Comparison of ENCODE assay signal across 10 cellular contexts in the genomic region with DNA sequence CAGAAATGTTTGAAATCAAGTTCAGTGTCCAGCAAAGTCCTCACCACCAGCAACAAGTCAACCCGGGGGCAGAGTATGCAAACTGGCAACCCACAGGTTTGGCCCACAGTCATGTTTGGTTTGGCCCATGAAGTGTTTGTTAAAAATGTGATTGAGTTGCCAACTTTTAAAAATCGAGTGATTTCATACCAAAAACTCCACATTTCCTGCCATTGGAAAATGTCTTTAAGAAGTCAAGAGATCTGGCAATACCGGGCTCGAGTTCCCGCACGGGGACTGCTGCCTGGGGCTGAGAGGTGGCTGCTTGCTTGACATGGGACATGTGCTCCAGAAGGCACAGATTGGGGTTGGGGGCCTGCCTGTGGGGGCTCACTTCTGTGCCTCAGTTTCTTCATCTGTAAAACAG. TPM values are rescaled to one million over a fixed set of nuclear protein-coding genes. Genes with fewer than 3 reads are reported as not detected.
DNase-seq lines count a peak whose midpoint lies in the region; TF ChIP-seq lines count a peak whose summit lies in the region.
"Had no signal": no experiment of that assay in that cellular context is flagged by ENCODE, and none has a peak within 500 bp of the region (broad histone marks: within the 10 kb centered on the region; RNA-seq: fewer than 3 reads in every experiment).

No MANE protein-coding gene starts in this region.

- peaks cover under 1 to 95% (median 84%) of the 10 kb centered on the region in 3 donors for H3K4me1 Mint-ChIP-seq in CD8-positive, alpha-beta memory T cell
- H3K4me1 Mint-ChIP-seq in osteocyte (ENCODE audit: unreplicated experiment) = peaks cover 64% of the 10 kb centered on the region
- peaks cover 55% of the 10 kb centered on the region for H3K4me1 Mint-ChIP-seq in activated naive CD4-positive, alpha-beta T cell treated with anti-CD3 and anti-CD28 coated beads, Interleukin-2, amount 10 ng/mL, durations not matched to agents 7 days and 5 days

- no peak for DNase-seq in CD8-positive, alpha-beta memory T cell
- DNase-seq in M059J (ENCODE audit: low read depth) (peak; percentile 75), dedifferentiated amniotic fluid mesenchymal stem cell (ENCODE audit: extremely low spot score) (peak; percentile 80), osteocyte (ENCODE audit: extremely low spot score, unreplicated experiment) (no peak), NCI-H1694 (lab: John Stamatoyannopoulos, UW) (no peak), glomerular visceral epithelial cell (ENCODE audit: extremely low spot score) (no peak), cortex of kidney (lab: John Stamatoyannopoulos, UW) (no peak)
- no peak for DNase-seq in activated naive CD4-positive, alpha-beta T cell treated with anti-CD3 and anti-CD28 coated beads, Interleukin-2, amount 10 ng/mL, durations not matched to agents 7 days and 5 days

- H3K36me3 Mint-ChIP-seq in CD8-positive, alpha-beta memory T cell = peaks cover 0 to 33% (median 5%) of the 10 kb centered on the region in 3 donors
- no peaks in the 10 kb centered on the region for H3K36me3 Mint-ChIP-seq in osteocyte (ENCODE audit: unreplicated experiment)
- peaks cover 30% of the 10 kb centered on the region for H3K36me3 Mint-ChIP-seq in activated naive CD4-positive, alpha-beta T cell treated with anti-CD3 and anti-CD28 coated beads, Interleukin-2, amount 10 ng/mL, durations not matched to agents 7 days and 5 days

- H3K36me3 ChIP-seq in CD8-positive, alpha-beta memory T cell (ENCODE audit: insufficient read depth, low read length) = no peaks in the 10 kb centered on the region
- H3K36me3 ChIP-seq: sigmoid colon had no signal

- no peaks in the 10 kb centered on the region for H3K27me3 Mint-ChIP-seq in CD8-positive, alpha-beta memory T cell
- H3K27me3 Mint-ChIP-seq in osteocyte (ENCODE audit: unreplicated experiment) = no peaks in the 10 kb centered on the region
- peaks cover 40% of the 10 kb centered on the region for H3K27me3 Mint-ChIP-seq in activated naive CD4-positive, alpha-beta T cell treated with anti-CD3 and anti-CD28 coated beads, Interleukin-2, amount 10 ng/mL, durations not matched to agents 7 days and 5 days

- H3K4me1 ChIP-seq in CD8-positive, alpha-beta memory T cell (ENCODE audit: insufficient read depth, low read length) = peaks cover 50% of the 10 kb centered on the region
- H3K4me1 ChIP-seq: sigmoid colon had no signal

- POLR2A ChIA-PET in CD8-positive, alpha-beta memory T cell (lab: Charles Lee) = interaction anchor here (1.0 to 1.2 kb wide), 2 partner anchors 27 to 35 kb away, joined by 3 read pairs; no protein-coding TSS in a partner anchor

- no peak for TF ChIP-seq CTCF in osteocyte (IDR thresholded peaks at IDR 0.05)

- peak overlapping the region in 6 of 8 donors; percentile 42 to 91 (median 86) for H3K27ac Mint-ChIP-seq in CD8-positive, alpha-beta memory T cell
- peak overlapping the region; percentile 61 for H3K27ac Mint-ChIP-seq in osteocyte (ENCODE audit: unreplicated experiment)
- H3K27ac Mint-ChIP-seq in activated naive CD4-positive, alpha-beta T cell treated with anti-CD3 and anti-CD28 coated beads, Interleukin-2, amount 10 ng/mL, durations not matched to agents 7 days and 5 days = no peak overlapping the region

- no peak overlapping the region for H3K27ac ChIP-seq in CD8-positive, alpha-beta memory T cell (ENCODE audit: low read depth, low read length)
- H3K27ac ChIP-seq: sigmoid colon had no signal

- no peaks in the 10 kb centered on the region for H3K9me3 Mint-ChIP-seq in CD8-positive, alpha-beta memory T cell
- no peaks in the 10 kb centered on the region for H3K9me3 Mint-ChIP-seq in osteocyte (ENCODE audit: unreplicated experiment)
- no peaks in the 10 kb centered on the region for H3K9me3 Mint-ChIP-seq in activated naive CD4-positive, alpha-beta T cell treated with anti-CD3 and anti-CD28 coated beads, Interleukin-2, amount 10 ng/mL, durations not matched to agents 7 days and 5 days

- H3K4me3 Mint-ChIP-seq in CD8-positive, alpha-beta memory T cell = peak overlapping the region in 3 of 7 donors; percentile 25 to 75 (median 66)
- H3K4me3 Mint-ChIP-seq in osteocyte (ENCODE audit: unreplicated experiment) = no peak overlapping the region
- no peak overlapping the region for H3K4me3 Mint-ChIP-seq in activated naive CD4-positive, alpha-beta T cell treated with anti-CD3 and anti-CD28 coated beads, Interleukin-2, amount 10 ng/mL, durations not matched to agents 7 days and 5 days

- H3K4me3 ChIP-seq in CD8-positive, alpha-beta memory T cell (ENCODE audit: low read length) = no peak overlapping the region
- H3K4me3 ChIP-seq: lung, sigmoid colon had no signal

- no peaks in the 10 kb centered on the region for H3K9me3 ChIP-seq in CD8-positive, alpha-beta memory T cell (ENCODE audit: low read length)
- H3K9me3 ChIP-seq: sigmoid colon had no signal

- CTCF ChIA-PET in CD8-positive, alpha-beta memory T cell (lab: Charles Lee) = interaction anchor here (0.6 to 1.4 kb wide), 2 partner anchors 34 to 134 kb away, joined by 3 read pairs; no protein-coding TSS in a partner anchor
- CTCF ChIA-PET in activated naive CD4-positive, alpha-beta T cell treated with anti-CD3 and anti-CD28 coated beads, Interleukin-2, amount 10 ng/mL, durations not matched to agents 7 days and 5 days (lab: Charles Lee) = interaction anchor here (0.8 to 1.4 kb wide), 3 partner anchors 31 to 136 kb away, joined by 3 to 5 read pairs (median 3); no protein-coding TSS in a partner anchor

- no peaks in the 10 kb centered on the region for H3K27me3 ChIP-seq in CD8-positive, alpha-beta memory T cell (ENCODE audit: insufficient read depth, low read length, poor library complexity, severe bottlenecking)

RNA-seq across cellular contexts. Expression of a gene that starts 36.1 kb away (rescaled TPM):
- total RNA-seq in CD8-positive, alpha-beta memory T cell = 10 to 100 TPM; 90.0 to 90.5 TPM
- 89.5 TPM for polyA plus RNA-seq in CD8-positive, alpha-beta memory T cell
- total RNA-seq in M059J (2014; rRNA removed; shearing (Covaris generic)) = 1.5 and 5.2 TPM in 2 replicates
- total RNA-seq in osteocyte = 22.2 and 24.2 TPM in 2 replicates

Comparison
In these comparisons a context has a peak if more than half of its experiments do, and no peak if none do; other contexts are left out.
1. DNase-seq: peak in M059J (single experiment) and dedifferentiated amniotic fluid mesenchymal stem cell (single experiment); none in CD8-positive, alpha-beta memory T cell (0 of 5), osteocyte (single experiment), NCI-H1694 (single experiment), glomerular visceral epithelial cell (single experiment), cortex of kidney (single experiment) and activated naive CD4-positive, alpha-beta T cell treated with anti-CD3 and anti-CD28 coated beads, Interleukin-2, amount 10 ng/mL, durations not matched to agents 7 days and 5 days (single experiment).